Comparison of ENCODE assay signal across 19 cellular contexts in the genomic region with DNA sequence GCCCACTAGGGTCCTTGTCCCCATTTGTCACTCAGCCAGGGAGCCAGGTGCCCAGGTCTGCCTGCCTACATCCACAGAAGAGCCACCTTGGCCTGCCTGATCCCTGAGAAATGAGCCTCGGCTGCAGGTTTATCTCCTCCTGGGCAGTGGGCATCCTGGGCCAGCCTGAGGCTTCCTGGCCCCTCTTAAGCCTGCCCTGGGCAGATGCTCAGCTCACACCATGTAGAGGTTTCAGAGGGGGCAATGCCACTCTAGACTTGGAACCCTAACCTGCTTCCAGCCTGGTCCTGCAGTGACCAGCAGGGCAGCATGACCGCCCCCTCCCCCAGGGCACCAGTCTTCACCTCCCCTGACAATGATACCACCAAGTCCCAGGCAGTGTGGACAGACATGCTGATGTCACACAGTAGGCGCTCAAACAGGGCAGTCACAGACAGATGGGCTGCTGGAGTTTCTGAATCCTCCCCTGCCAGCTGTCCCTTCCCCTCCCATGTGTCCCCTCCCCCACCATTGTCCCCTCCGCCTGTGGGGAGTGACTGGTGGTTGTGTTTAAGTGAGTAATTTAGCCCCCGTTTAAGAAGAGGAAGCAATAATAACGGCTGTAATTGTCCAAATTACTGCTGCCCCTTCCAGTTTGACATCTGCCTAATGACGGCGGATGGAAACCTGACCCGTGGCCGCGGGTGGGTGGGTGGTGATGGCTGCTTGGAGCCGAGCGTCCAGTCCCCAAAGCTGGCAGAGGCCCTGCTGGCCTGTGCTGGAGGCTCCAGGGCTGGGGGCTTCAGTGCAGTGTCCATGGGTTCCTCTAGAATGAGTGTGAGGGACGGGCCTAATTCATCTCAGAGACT.
DNase-seq lines count a peak whose midpoint lies in the region; ATAC-seq lines count a peak whose summit lies in the region.
"Had no signal": no experiment of that assay in that cellular context is flagged by ENCODE, and none has a peak within 500 bp of the region (broad histone marks: within the 10 kb centered on the region; RNA-seq: fewer than 3 reads in every experiment).

No MANE protein-coding gene starts in this region.

- no peaks in the 10 kb centered on the region for H3K36me3 Mint-ChIP-seq in T-helper 2 cell treated with Interferon-gamma antibody and Interleukin-4, amounts not matched to agents 5 μg/mL and 100 μg/mL, for 36 hours (ENCODE audit: low read depth)
- H3K36me3 Mint-ChIP-seq: CD8-positive, alpha-beta T cell; IgD-negative memory B cell had no signal

- peaks cover 8 to 26% of the 10 kb centered on the region in 2 donors for H3K9me3 Mint-ChIP-seq in stimulated activated naive CD8-positive, alpha-beta T cell treated with anti-CD3 and anti-CD28 coated beads, Interleukin-15, amount 100 ng/mL, for 72 hours
- H3K9me3 Mint-ChIP-seq in T-helper 2 cell treated with Interferon-gamma antibody and Interleukin-4, amounts not matched to agents 5 μg/mL and 100 μg/mL, for 36 hours: no peaks in the 10 kb centered on the region

- no peak for ATAC-seq in left lobe of liver
- no peak for ATAC-seq in stimulated activated naive CD8-positive, alpha-beta T cell treated with anti-CD3 and anti-CD28 coated beads, Interleukin-15, amount 100 ng/mL, for 72 hours
- ATAC-seq: CD8-positive, alpha-beta T cell; lower lobe of right lung; pancreas had no signal

- peaks cover 16% of the 10 kb centered on the region for H3K27me3 Mint-ChIP-seq in stimulated activated naive CD8-positive, alpha-beta T cell treated with anti-CD3 and anti-CD28 coated beads, Interleukin-15, amount 100 ng/mL, for 72 hours
- H3K27me3 Mint-ChIP-seq in T-helper 2 cell treated with Interferon-gamma antibody and Interleukin-4, amounts not matched to agents 5 μg/mL and 100 μg/mL, for 36 hours (ENCODE audit: low read depth): no peaks in the 10 kb centered on the region

- no peak overlapping the region for H3K4me3 Mint-ChIP-seq in stimulated activated naive CD8-positive, alpha-beta T cell treated with anti-CD3 and anti-CD28 coated beads, Interleukin-15, amount 100 ng/mL, for 72 hours
- no peak overlapping the region for H3K4me3 Mint-ChIP-seq in T-helper 2 cell treated with Interferon-gamma antibody and Interleukin-4, amounts not matched to agents 5 μg/mL and 100 μg/mL, for 36 hours
- H3K4me3 Mint-ChIP-seq: CD8-positive, alpha-beta T cell; IgD-negative memory B cell had no signal

- no peak overlapping the region for H3K27ac ChIP-seq in caudate nucleus (ENCODE audit: low read depth, low read length)
- H3K27ac ChIP-seq: adrenal gland, cardiac muscle cell, esophagus squamous epithelium, lower lobe of right lung, pancreas, SJCRH30 had no signal

- DNase-seq in D341Med (ENCODE audit: low spot score): peak; percentile 19
- DNase-seq in NCI-H1417 treated with DMSO at 0.1 percent for 48 hours (lab: John Stamatoyannopoulos, UW): peak; percentile 76
- peak; percentile 17 for DNase-seq in NCI-H82 treated with DMSO at 0.1 percent for 48 hours (lab: John Stamatoyannopoulos, UW; ENCODE audit: unreplicated experiment)
- peak; percentile 28 for DNase-seq in left lobe of liver (ENCODE audit: low spot score)
- DNase-seq in amniotic stem cell (lab: John Stamatoyannopoulos, UW): no peak
- DNase-seq in stimulated activated naive CD8-positive, alpha-beta T cell treated with anti-CD3 and anti-CD28 coated beads, Interleukin-15, amount 100 ng/mL, for 72 hours: no peak
- DNase-seq in T-helper 2 cell treated with Interferon-gamma antibody and Interleukin-4, amounts not matched to agents 5 μg/mL and 100 μg/mL, for 36 hours (ENCODE audit: low spot score): no peak
- DNase-seq in caudate nucleus (lab: John Stamatoyannopoulos, UW): no peak
- DNase-seq: activated effector memory CD4-positive, alpha-beta T cell treated with anti-CD3 and anti-CD28 coated beads, Interleukin-2, amount 50 U/mL, for 16 hours; adrenal gland; effector CD4-positive, alpha-beta T cell; esophagus squamous epithelium; HCEC 1CT; lower lobe of right lung had no signal

- no peak overlapping the region for H3K27ac Mint-ChIP-seq in stimulated activated naive CD8-positive, alpha-beta T cell treated with anti-CD3 and anti-CD28 coated beads, Interleukin-15, amount 100 ng/mL, for 72 hours
- no peak overlapping the region for H3K27ac Mint-ChIP-seq in T-helper 2 cell treated with Interferon-gamma antibody and Interleukin-4, amounts not matched to agents 5 μg/mL and 100 μg/mL, for 36 hours
- H3K27ac Mint-ChIP-seq: CD8-positive, alpha-beta T cell; IgD-negative memory B cell had no signal

- H3K4me1 Mint-ChIP-seq in stimulated activated naive CD8-positive, alpha-beta T cell treated with anti-CD3 and anti-CD28 coated beads, Interleukin-15, amount 100 ng/mL, for 72 hours: no peaks in the 10 kb centered on the region
- no peaks in the 10 kb centered on the region for H3K4me1 Mint-ChIP-seq in T-helper 2 cell treated with Interferon-gamma antibody and Interleukin-4, amounts not matched to agents 5 μg/mL and 100 μg/mL, for 36 hours (ENCODE audit: low read depth)

Comparison
In these comparisons a context has a peak if more than half of its experiments do, and no peak if none do; other contexts are left out.
1. DNase-seq: peak in D341Med (single experiment), NCI-H1417 treated with DMSO at 0.1 percent for 48 hours (single experiment), NCI-H82 treated with DMSO at 0.1 percent for 48 hours (single experiment) and left lobe of liver (single experiment); none in amniotic stem cell (single experiment), stimulated activated naive CD8-positive, alpha-beta T cell treated with anti-CD3 and anti-CD28 coated beads, Interleukin-15, amount 100 ng/mL, for 72 hours (0 of 2), T-helper 2 cell treated with Interferon-gamma antibody and Interleukin-4, amounts not matched to agents 5 μg/mL and 100 μg/mL, for 36 hours (single experiment) and caudate nucleus (0 of 61).